ENCODE assay signal across 7 cellular contexts in the genomic region with DNA sequence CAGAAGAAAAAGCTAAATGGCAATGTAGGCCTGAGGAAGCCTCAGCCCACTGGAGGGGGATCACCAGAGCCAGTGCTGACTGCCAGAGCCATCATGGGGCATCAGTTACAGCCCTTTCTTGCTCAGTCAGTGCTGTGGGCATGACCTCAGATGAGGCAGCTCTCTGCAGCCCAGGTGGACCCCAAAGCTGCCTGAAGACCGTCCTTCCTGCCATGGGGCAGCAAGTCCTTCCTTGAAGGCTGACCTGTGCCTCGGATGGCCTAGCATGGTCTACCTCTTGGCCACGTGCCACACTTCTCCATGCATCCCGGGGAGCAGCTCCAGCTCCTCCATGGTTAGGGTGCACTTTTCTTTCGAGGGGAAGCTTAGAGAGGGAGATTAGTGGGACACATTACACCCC.
"Had no signal": no experiment of that assay in that cellular context is flagged by ENCODE, and none has a peak within 500 bp of the region (broad histone marks: within the 10 kb centered on the region; RNA-seq: fewer than 3 reads in every experiment).

No MANE protein-coding gene starts in this region.

- DNase-seq: GM23248, GOT3, H7, HCEC 1CT, IMR-90, KG1 had no signal

- H2AFZ ChIP-seq: GM23248 had no signal

- H3K27ac ChIP-seq: GM23248 had no signal

- H3K9ac ChIP-seq: GM23248 had no signal

- ATAC-seq: K562 had no signal

- H3K4me3 ChIP-seq: GM23248, K562 had no signal
